ENCODE assay signal across 25 cellular contexts in the genomic region with DNA sequence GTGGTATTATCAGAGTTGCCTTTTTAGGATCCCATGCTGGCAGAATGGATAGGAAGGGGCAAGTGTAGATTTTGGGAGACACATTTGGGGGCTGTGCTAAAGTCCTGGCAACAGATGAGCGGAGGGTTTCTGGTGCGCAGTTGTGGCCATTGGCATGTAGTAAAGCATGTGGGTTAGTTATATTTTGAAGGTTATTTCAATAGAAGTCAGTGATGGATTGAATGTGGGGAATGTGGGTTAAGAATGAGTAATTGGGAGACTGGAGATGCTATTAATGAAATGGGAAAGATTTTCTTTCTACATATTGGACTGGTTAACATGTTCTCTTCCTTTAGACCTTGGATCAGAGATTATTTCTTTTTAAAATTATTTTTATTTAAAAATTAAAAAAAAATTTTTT. TPM values are rescaled to one million over a fixed set of nuclear protein-coding genes. Genes with fewer than 3 reads are reported as not detected.
"Had no signal": no experiment of that assay in that cellular context is flagged by ENCODE, and none has a peak within 500 bp of the region (broad histone marks: within the 10 kb centered on the region; RNA-seq: fewer than 3 reads in every experiment).

No MANE protein-coding gene starts in this region.

- H3K27ac Mint-ChIP-seq: activated naive CD4-positive, alpha-beta T cell treated with anti-CD3 and anti-CD28 coated beads, Interleukin-2, amount 50 U/mL, for 24 hours; activated T-helper 17 cell treated with anti-CD3 and anti-CD28 coated beads, Interleukin-2, amount 50 U/mL, for 72 hours had no signal

- H3K36me3 ChIP-seq: brain microvascular endothelial cell, right atrium auricular region had no signal

- H3K27me3 Mint-ChIP-seq: activated naive CD4-positive, alpha-beta T cell treated with anti-CD3 and anti-CD28 coated beads, Interleukin-2, amount 50 U/mL, for 24 hours; activated T-helper 17 cell treated with anti-CD3 and anti-CD28 coated beads, Interleukin-2, amount 50 U/mL, for 72 hours had no signal

- H3K9me3 ChIP-seq: esophagus squamous epithelium, left lung, lower lobe of right lung, right atrium auricular region, transverse colon had no signal

- ATAC-seq: activated T-cell treated with anti-CD3 and anti-CD28 coated beads, Interleukin-2, amount 50 U/mL, for 4 hours; activated T-helper 17 cell treated with anti-CD3 and anti-CD28 coated beads, Interleukin-2, amount 50 U/mL, for 72 hours; SK-N-SH treated with all-trans-retinoic acid at 6 μM for 48 hours had no signal

- H3K27me3 ChIP-seq: brain microvascular endothelial cell, esophagus squamous epithelium, left lung, right atrium auricular region, transverse colon had no signal

- DNase-seq: activated CD4-positive, alpha-beta T cell treated with anti-CD3 and anti-CD28 coated beads, Interleukin-2, amount 50 U/mL, for 4 hours; activated T-cell treated with anti-CD3 and anti-CD28 coated beads, Interleukin-2, amount 50 U/mL, for 4 hours; anterior cingulate cortex; brain microvascular endothelial cell; esophagus squamous epithelium; foreskin melanocyte; left lung; lower lobe of right lung; mesenchymal stem cell; natural killer cell; stimulated activated CD4-positive, alpha-beta T cell treated with anti-CD3 and anti-CD28 coated beads, Interleukin-15, amount 100 ng/mL, for 24 hours; stimulated activated CD4-positive, alpha-beta T cell treated with anti-CD3 and anti-CD28 coated beads, Interleukin-2, amount 100 ng/mL, for 24 hours; stimulated activated naive CD4-positive, alpha-beta T cell treated with Interleukin-2 at 50 U/mL for 16 hours; T-helper 2 cell; transverse colon had no signal

- H3K4me3 Mint-ChIP-seq: activated naive CD4-positive, alpha-beta T cell treated with anti-CD3 and anti-CD28 coated beads, Interleukin-2, amount 50 U/mL, for 24 hours; activated T-cell treated with anti-CD3 and anti-CD28 coated beads, Interleukin-2, amount 50 U/mL, for 4 hours; activated T-helper 17 cell treated with anti-CD3 and anti-CD28 coated beads, Interleukin-2, amount 50 U/mL, for 72 hours had no signal

- H3K4me3 ChIP-seq: esophagus squamous epithelium, left lung, lower lobe of right lung, right atrium auricular region, transverse colon had no signal

- H3K4me1 ChIP-seq: right atrium auricular region, transverse colon had no signal

- H3K36me3 Mint-ChIP-seq: natural killer cell had no signal

- H3K9me3 Mint-ChIP-seq: activated naive CD4-positive, alpha-beta T cell treated with anti-CD3 and anti-CD28 coated beads, Interleukin-2, amount 50 U/mL, for 24 hours; activated T-cell treated with anti-CD3 and anti-CD28 coated beads, Interleukin-2, amount 50 U/mL, for 4 hours; activated T-helper 17 cell treated with anti-CD3 and anti-CD28 coated beads, Interleukin-2, amount 50 U/mL, for 72 hours; natural killer cell had no signal

- H3K27ac ChIP-seq: brain microvascular endothelial cell, right atrium auricular region had no signal

RNA-seq across cellular contexts. Expression of a gene that starts 17.4 kb away (rescaled TPM):
- total RNA-seq: activated CD8-positive, alpha-beta memory T cell treated with anti-CD3 and anti-CD28 coated beads for 36 hours; activated T-cell treated with anti-CD3 and anti-CD28 coated beads, Interleukin-2, amount 50 U/mL, for 4 hours; activated T-helper 17 cell treated with anti-CD3 and anti-CD28 coated beads, Interleukin-2, amount 50 U/mL, for 72 hours; cardiac septum; esophagus squamous epithelium; glomerular endothelial cell; left lung; lower lobe of right lung; natural killer cell; omental fat pad; pulmonary artery endothelial cell; right atrium auricular region; temporal lobe; transverse colon had no signal

RNA-seq across cellular contexts. Expression of a gene that starts 33.8 kb away (rescaled TPM):
- total RNA-seq: pulmonary artery endothelial cell had no signal
